Comparison of ENCODE assay signal across 21 cellular contexts in genomic region chr19:51296331-51297093, GRCh38. TPM values are rescaled to one million over a fixed set of nuclear protein-coding genes. Genes with fewer than 3 reads are reported as not detected.
DNase-seq lines count a peak whose midpoint lies in the region; ATAC-seq, FAIRE-seq and TF ChIP-seq lines count a peak whose summit lies in the region.
"Had no signal": no experiment of that assay in that cellular context is flagged by ENCODE, and none has a peak within 500 bp of the region (broad histone marks: within the 10 kb centered on the region; RNA-seq: fewer than 3 reads in every experiment).

No MANE protein-coding gene starts in this region.

- no peak for FAIRE-seq in kidney (lab: Jason Lieb, UNC)
- FAIRE-seq: GM18507, H54 had no signal

- H3K27me3 ChIP-seq in GM06990 (replicated peaks; ENCODE audit: control insufficient read depth, insufficient read depth, low read length) = no peaks in the 10 kb centered on the region; the same call in none of the 2 replicates
- no peaks in the 10 kb centered on the region; the same call in 1 of the 2 replicates for H3K27me3 ChIP-seq in Karpas-422 (ENCODE audit: low read length)
- H3K27me3 ChIP-seq in neural progenitor cell = peaks cover 16% of the 10 kb centered on the region
- H3K27me3 ChIP-seq in psoas muscle (ENCODE audit: insufficient read depth in 3 of 3, low read length in 2 of 3) = peaks cover 0 to 21% (median 2%) of the 10 kb centered on the region in 3 donors
- peaks cover 6% of the 10 kb centered on the region for H3K27me3 ChIP-seq in transverse colon
- H3K27me3 ChIP-seq: colonic mucosa had no signal

- intact Hi-C loops in kidney (cut with DNase I) = no loop called here
- intact Hi-C loops in psoas muscle (cut with DNase I) = no loop called here
- intact Hi-C loops in transverse colon (cut with DNase I; ENCODE audit: low total_unique reads) = no loop called here

- H2AFZ ChIP-seq in Karpas-422 (ENCODE audit: low read length) (no peak overlapping the region), neural progenitor cell (replicated peaks) (no peak overlapping the region)

- H3K4me2 ChIP-seq in Karpas-422 (ENCODE audit: low read depth, low read length, poor library complexity, severe bottlenecking) (no peak overlapping the region), neural progenitor cell (no peak overlapping the region)

- DNase-seq in GM06990 (ENCODE audit: extremely low read depth, insufficient read length) (no peak), Karpas-422 (peak; percentile 57), neural progenitor cell (ENCODE audit: low spot score) (peak; percentile 33), kidney (no peak), psoas muscle (no peak), transverse colon (no peak)
- DNase-seq: activated CD8-positive, alpha-beta memory T cell treated with anti-CD3 and anti-CD28 coated beads for 24 hours; colonic mucosa; EL; erythroblast; heart right ventricle; NCI-H2029; NCI-H69 had no signal

- no peak for TF ChIP-seq POLR2A in transverse colon (IDR thresholded peaks at IDR 0.05)

- no peaks in the 10 kb centered on the region for H3K9me3 Mint-ChIP-seq in neural progenitor cell

- no peak overlapping the region for H3K4me3 ChIP-seq in GM06990 (replicated peaks; ENCODE audit: low read depth, low read length)
- no peak overlapping the region for H3K4me3 ChIP-seq in Karpas-422 (ENCODE audit: low read length)
- no peak overlapping the region for H3K4me3 ChIP-seq in neural progenitor cell
- no peak overlapping the region for H3K4me3 ChIP-seq in kidney (ENCODE audit: low read length in 2 of 2)
- no peak overlapping the region for H3K4me3 ChIP-seq in psoas muscle
- H3K4me3 ChIP-seq in transverse colon = no peak overlapping the region
- H3K4me3 ChIP-seq: colonic mucosa, heart right ventricle, suprapubic skin had no signal

- no peaks in the 10 kb centered on the region for H3K4me1 ChIP-seq in Karpas-422 (ENCODE audit: low read length)
- H3K4me1 ChIP-seq in neural progenitor cell = peaks cover 30% of the 10 kb centered on the region
- no peaks in the 10 kb centered on the region for H3K4me1 ChIP-seq in kidney (ENCODE audit: control insufficient read depth in 1 of 2, insufficient read depth in 1 of 2, low read depth in 1 of 2, low read length in 2 of 2)
- H3K4me1 ChIP-seq in psoas muscle = no peaks in the 10 kb centered on the region
- H3K4me1 ChIP-seq in transverse colon = no peaks in the 10 kb centered on the region
- H3K4me1 ChIP-seq: colonic mucosa, heart right ventricle, suprapubic skin had no signal

- H3K27me3 Mint-ChIP-seq in neural progenitor cell (ENCODE audit: insufficient read depth, low read depth) = peaks cover 11% of the 10 kb centered on the region

- ATAC-seq in psoas muscle (no peak), GM19455 (IDR thresholded peaks at IDR 0.05; ENCODE audit: unreplicated experiment) (no peak)
- ATAC-seq: heart right ventricle, Right ventricle myocardium inferior had no signal

- H3K9me3 ChIP-seq in Karpas-422 (ENCODE audit: low read length) (no peaks in the 10 kb centered on the region), neural progenitor cell (ENCODE audit: low read depth) (no peaks in the 10 kb centered on the region), kidney (ENCODE audit: control insufficient read depth in 1 of 2, low read length in 2 of 2) (peaks cover 0 to 1% of the 10 kb centered on the region in 2 donors), psoas muscle (no peaks in the 10 kb centered on the region), transverse colon (no peaks in the 10 kb centered on the region)
- H3K9me3 ChIP-seq: colonic mucosa, suprapubic skin had no signal

- H3K9me2 ChIP-seq in Karpas-422 (replicated peaks; ENCODE audit: insufficient read depth, low read length) = no peaks in the 10 kb centered on the region

- no peaks in the 10 kb centered on the region for H3K36me3 ChIP-seq in GM06990 (ENCODE audit: control insufficient read depth, insufficient read depth, low read length)
- no peaks in the 10 kb centered on the region for H3K36me3 ChIP-seq in Karpas-422 (ENCODE audit: insufficient read depth, low read length)
- H3K36me3 ChIP-seq in neural progenitor cell = no peaks in the 10 kb centered on the region
- no peaks in the 10 kb centered on the region for H3K36me3 ChIP-seq in kidney (ENCODE audit: control insufficient read depth in 1 of 2, insufficient read depth in 2 of 2, low read length in 2 of 2)
- no peaks in the 10 kb centered on the region for H3K36me3 ChIP-seq in psoas muscle (ENCODE audit: insufficient read depth in 1 of 2, low read depth in 1 of 2)
- H3K36me3 ChIP-seq in transverse colon = no peaks in the 10 kb centered on the region
- H3K36me3 ChIP-seq: colonic mucosa, heart right ventricle, suprapubic skin had no signal

- peaks cover 32% of the 10 kb centered on the region for H3K4me1 Mint-ChIP-seq in neural progenitor cell

- TF ChIP-seq CTCF in GM06990 (IDR thresholded peaks at IDR 0.05; ENCODE audit: insufficient read depth, low read length, poor library complexity, severe bottlenecking) (peak; percentile 19), VCaP (conservative IDR thresholded peaks at IDR 0.05) (peak; percentile 46), neural progenitor cell (IDR thresholded peaks at IDR 0.05) (peak; percentile 33), kidney (IDR thresholded peaks at IDR 0.05; ENCODE audit: borderline replicate concordance, extremely low read depth, insufficient read depth) (no peak), psoas muscle (IDR thresholded peaks at IDR 0.05) (no peak), transverse colon (IDR thresholded peaks at IDR 0.05) (no peak)

- H3K79me2 ChIP-seq in Karpas-422 (ENCODE audit: low read length) (no peaks in the 10 kb centered on the region), neural progenitor cell (ENCODE audit: low read depth) (no peaks in the 10 kb centered on the region)

- H3K9ac ChIP-seq in Karpas-422 (ENCODE audit: low read length) (no peak overlapping the region), neural progenitor cell (no peak overlapping the region), kidney (ENCODE audit: low read length in 2 of 2) (no peak overlapping the region)

- 55 to 58% (median 57%) methylated on average over 9 of the region's 9 CpGs for WGBS in psoas muscle, 3 donors
- WGBS in transverse colon (ENCODE audit: low coverage in 1 of 2), 2 donors = 0 to 63% methylated on average over 1 to 9 of the region's 9 CpGs

- TF ChIP-seq EP300 in transverse colon (IDR thresholded peaks at IDR 0.05; ENCODE audit: low read depth) = no peak

- no peaks in the 10 kb centered on the region for H3K36me3 Mint-ChIP-seq in neural progenitor cell

- H3K27ac ChIP-seq in Karpas-422 (ENCODE audit: low read length) = no peak overlapping the region
- H3K27ac ChIP-seq in VCaP = no peak overlapping the region
- no peak overlapping the region for H3K27ac ChIP-seq in neural progenitor cell
- no peak overlapping the region for H3K27ac ChIP-seq in kidney (ENCODE audit: low read depth in 2 of 2, low read length in 2 of 2)
- H3K27ac ChIP-seq in psoas muscle = no peak overlapping the region
- H3K27ac ChIP-seq in transverse colon = no peak overlapping the region
- H3K27ac ChIP-seq: colonic mucosa, heart right ventricle, suprapubic skin had no signal

- no peak overlapping the region for H3K27ac Mint-ChIP-seq in neural progenitor cell

- no peak overlapping the region for H3K4me3 Mint-ChIP-seq in neural progenitor cell

- peaks cover 3% of the 10 kb centered on the region for H3F3A ChIP-seq in neural progenitor cell (ENCODE audit: low read depth)

- in situ Hi-C loops in transverse colon (cut with MboI; ENCODE audit: low pct_ligation_motif_present in 1 of 4, low pct_unique_long_range_greater_than_20kb in 1 of 4, low sequenced_read_pairs in 3 of 4) = no loop called here

- H4K20me1 ChIP-seq in Karpas-422 (ENCODE audit: insufficient read depth, low read depth, low read length) (no peaks in the 10 kb centered on the region), neural progenitor cell (ENCODE audit: low read depth) (no peaks in the 10 kb centered on the region)

RNA-seq across cellular contexts. Expression of gene IGLON5, which starts 14.9 kb away (rescaled TPM):
- not detected in 2 replicates for total RNA-seq in Karpas-422 (2014; rRNA removed; shearing (Covaris generic); ENCODE audit: low replicate concordance)
- total RNA-seq in neural progenitor cell (ENCODE audit: low replicate concordance) = 5.4 and 15.8 TPM in 2 replicates
- not detected for total RNA-seq in kidney
- 0.15 TPM for polyA plus RNA-seq in kidney (ENCODE audit: insufficient read depth, low read depth, low replicate concordance)
- under 1 TPM in 1 of 4 donors, not detected in 3; 0.10 TPM for total RNA-seq in psoas muscle
- under 1 TPM in 1 of 3 donors, not detected in 2; 0.03 TPM for polyA plus RNA-seq in psoas muscle
- total RNA-seq in transverse colon = under 1 TPM in 1 of 4 donors, not detected in 3; 0.27 TPM
- total RNA-seq: Right ventricle myocardium inferior had no signal

RNA-seq across cellular contexts. Expression of gene VSIG10L, which starts 45.4 kb away (rescaled TPM):
- 5.7 and 6.6 TPM in 2 replicates for total RNA-seq in Karpas-422 (2014; rRNA removed; shearing (Covaris generic); ENCODE audit: low replicate concordance)
- 2.7 and 6.0 TPM in 2 replicates for total RNA-seq in neural progenitor cell (ENCODE audit: low replicate concordance)
- total RNA-seq in kidney = 1.8 TPM
- polyA plus RNA-seq in kidney (ENCODE audit: insufficient read depth, low read depth, low replicate concordance) = 2.2 TPM
- 1 to 10 TPM in 1 of 4 donors, under 1 TPM in 3; 0.42 to 1.1 (median 0.63) TPM for total RNA-seq in psoas muscle
- 1 to 10 TPM in 2 of 3 donors, under 1 TPM in 1; 0.35 to 2.3 (median 1.5) TPM for polyA plus RNA-seq in psoas muscle
- 1 to 10 TPM in 3 of 4 donors, under 1 TPM in 1; 0.60 to 2.2 (median 1.8) TPM for total RNA-seq in transverse colon

RNA-seq across cellular contexts. Expression of gene SIGLECL1, which starts 45.6 kb away (rescaled TPM):
- total RNA-seq in Karpas-422 (2014; rRNA removed; shearing (Covaris generic); ENCODE audit: low replicate concordance) = not detected in 2 replicates
- total RNA-seq in neural progenitor cell (ENCODE audit: low replicate concordance) (not detected in 2 replicates), kidney (not detected), psoas muscle (not detected), transverse colon (not detected)
- polyA plus RNA-seq in kidney (ENCODE audit: insufficient read depth, low read depth, low replicate concordance) (not detected), psoas muscle (not detected)
- total RNA-seq: colonic mucosa, heart right ventricle, mucosa of gallbladder, posterior vena cava, Right ventricle myocardium inferior, suprapubic skin had no signal
- polyA plus RNA-seq: heart right ventricle had no signal

Comparison
In these comparisons a context has a peak if more than half of its experiments do, and no peak if none do; other contexts are left out.
1. DNase-seq: peak in Karpas-422 (single experiment) and neural progenitor cell (single experiment); none in GM06990 (single experiment), kidney (single experiment), psoas muscle (0 of 2) and transverse colon (single experiment).
2. CTCF ChIP-seq: peak in GM06990 (single experiment), VCaP (single experiment) and neural progenitor cell (single experiment); none in kidney (single experiment), psoas muscle (single experiment) and transverse colon (0 of 5).